Comparison of ENCODE assay signal across 21 cellular contexts in the genomic region with DNA sequence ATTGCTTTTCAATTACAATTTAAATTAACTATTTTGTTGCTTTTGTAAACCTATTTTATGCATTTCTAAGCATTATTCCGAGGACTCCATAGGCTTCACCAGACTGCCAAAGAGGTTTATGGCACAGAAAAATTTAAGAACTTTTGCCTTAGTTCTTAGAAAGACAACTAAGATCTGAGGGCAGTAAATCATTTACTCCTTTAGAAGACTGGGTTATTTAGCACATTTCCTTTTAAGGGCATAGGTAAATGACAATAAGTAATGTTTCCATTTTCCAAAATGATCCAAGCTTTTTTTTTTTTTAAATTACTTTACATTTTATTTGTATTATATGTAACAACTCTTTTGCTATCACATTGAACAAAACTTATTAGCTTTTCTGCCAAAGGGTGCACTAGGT.
"Had no signal": no experiment of that assay in that cellular context is flagged by ENCODE, and none has a peak within 500 bp of the region (broad histone marks: within the 10 kb centered on the region; RNA-seq: fewer than 3 reads in every experiment).

No MANE protein-coding gene starts in this region.

- ATAC-seq: body of pancreas had no signal

- H3K27ac ChIP-seq: body of pancreas, ovary, thyroid gland, vagina had no signal

- DNase-seq: activated CD4-positive, alpha-beta T cell treated with anti-CD3 and anti-CD28 coated beads for 4 hours; activated CD4-positive, alpha-beta T cell treated with anti-CD3 and anti-CD28 coated beads, Interleukin-2, amount 50 U/mL, for 48 hours; activated CD8-positive, alpha-beta memory T cell treated with anti-CD3 and anti-CD28 coated beads for 24 hours; activated effector memory CD4-positive, alpha-beta T cell treated with anti-CD3 and anti-CD28 coated beads, Interleukin-2, amount 50 U/mL, for 16 hours; activated naive CD4-positive, alpha-beta T cell treated with anti-CD3 and anti-CD28 coated beads for 36 hours; activated naive CD8-positive, alpha-beta T cell treated with anti-CD3 and anti-CD28 coated beads for 36 hours; adrenal gland; aorta; body of pancreas; effector CD8-positive, alpha-beta T cell; islet precursor cell; left cardiac atrium; mammary epithelial cell; ovary; stimulated activated CD4-positive, alpha-beta T cell treated with anti-CD3 and anti-CD28 coated beads, Interleukin-15, amount 100 ng/mL, for 24 hours; stimulated activated CD4-positive, alpha-beta T cell treated with anti-CD3 and anti-CD28 coated beads, Interleukin-2, amount 100 ng/mL, for 24 hours; stimulated activated naive B cell treated with anti-CD40 and anti-IgM and Interleukin-4, amounts not matched to agents 10 μg/mL and 1 μg/mL and 100 μg/mL, for 72 hours; stomach; thyroid gland; upper lobe of left lung had no signal
